In genomic region chr6:137901454-137901853, GRCh38 we compare ENCODE assay signal across 23 cellular contexts. TPM values are rescaled to one million over a fixed set of nuclear protein-coding genes. Genes with fewer than 3 reads are reported as not detected.
DNase-seq lines count a peak whose midpoint lies in the region; ATAC-seq, FAIRE-seq and TF ChIP-seq lines count a peak whose summit lies in the region.
"Had no signal": no experiment of that assay in that cellular context is flagged by ENCODE, and none has a peak within 500 bp of the region (broad histone marks: within the 10 kb centered on the region; RNA-seq: fewer than 3 reads in every experiment).

No MANE protein-coding gene starts in this region.

- no peak for TF ChIP-seq POLR2A in GM12892 (IDR thresholded peaks at IDR 0.05; ENCODE audit: low read depth, low read length)
- no peak for TF ChIP-seq POLR2A in endothelial cell of umbilical vein (IDR thresholded peaks at IDR 0.05; ENCODE audit: low read depth, low read length)

- TF ChIP-seq CTCF in endothelial cell of umbilical vein (IDR thresholded peaks at IDR 0.05; ENCODE audit: extremely low read depth in 1 of 2, insufficient read depth in 1 of 2, low read depth in 1 of 2, low read length in 2 of 2) (no peak), pancreas (IDR thresholded peaks at IDR 0.05) (no peak), brain microvascular endothelial cell (IDR thresholded peaks at IDR 0.05; ENCODE audit: low read depth, low read length, missing control alignments) (no peak)

- intact Hi-C loops in endothelial cell of umbilical vein (cut with micrococcal nuclease), result no loop called here
- intact Hi-C loops in pancreas (cut with DNase I), result no loop called here

- H3K9me3 ChIP-seq in endothelial cell of umbilical vein (replicated peaks; ENCODE audit: control insufficient read depth, insufficient read depth, low read length) (no peaks in the 10 kb centered on the region), pancreas (no peaks in the 10 kb centered on the region)
- H3K9me3 ChIP-seq: BLaER1, MG63 had no signal

- no peak overlapping the region for H3K4me2 ChIP-seq in endothelial cell of umbilical vein (ENCODE audit: insufficient read depth, low read length)
- H3K4me2 ChIP-seq: BLaER1, PC-9 had no signal

- no peaks in the 10 kb centered on the region for H3K9me1 ChIP-seq in endothelial cell of umbilical vein (replicated peaks; ENCODE audit: control insufficient read depth, extremely low read depth, insufficient read depth, low read length)

- WGBS in pancreas, 2 donors, result 11 to 14% methylated on average over 1 of the region's 1 CpG

- H4K20me1 ChIP-seq in endothelial cell of umbilical vein (replicated peaks; ENCODE audit: control insufficient read depth, extremely low read depth, insufficient read depth, low read length), result no peaks in the 10 kb centered on the region
- H4K20me1 ChIP-seq: BLaER1 had no signal

- in situ Hi-C loops in brain microvascular endothelial cell (cut with HindIII; ENCODE audit: low pct_ligation_motif_present, low sequenced_read_pairs), result no loop called here

- H3K79me2 ChIP-seq in endothelial cell of umbilical vein (ENCODE audit: control insufficient read depth, insufficient read depth, low read length), result no peaks in the 10 kb centered on the region

- POLR2A ChIA-PET in endothelial cell of umbilical vein (lab: Charles Lee), result no interaction called here
- POLR2A ChIA-PET in activated CD8-positive, alpha-beta T cell treated with anti-CD3 and anti-CD28 coated beads, Interleukin-2, amount 10 ng/mL, durations not matched to agents 7 days and 5 days (lab: Charles Lee), result interaction anchor here (0.5 kb wide), 1 partner anchor 32 kb away, joined by 3 read pairs; no protein-coding TSS in a partner anchor

- no TSS peak for BruUV-seq in endothelial cell of umbilical vein (replicated peaks; lab: Mats Ljungman, UMichigan)

- CTCF ChIA-PET in endothelial cell of umbilical vein (lab: Charles Lee), result interaction anchor here (1.0 to 1.7 kb wide), 9 partner anchors 9 to 103 kb away, joined by 3 to 8 read pairs (median 4); partner anchors contain the start of gene TNFAIP3
- CTCF ChIA-PET in activated CD8-positive, alpha-beta T cell treated with anti-CD3 and anti-CD28 coated beads, Interleukin-2, amount 10 ng/mL, durations not matched to agents 7 days and 5 days (lab: Charles Lee), result interaction anchor here (0.8 to 1.7 kb wide), 7 partner anchors 10 to 74 kb away, joined by 3 to 5 read pairs (median 4); no protein-coding TSS in a partner anchor

- H3K4me1 Mint-ChIP-seq in activated T-cell treated with anti-CD3 and anti-CD28 coated beads, Interleukin-2, amount 50 U/mL, for 4 hours (ENCODE audit: low read depth), result peaks cover 38% of the 10 kb centered on the region
- H3K4me1 Mint-ChIP-seq in activated CD8-positive, alpha-beta T cell treated with anti-CD3 and anti-CD28 coated beads, Interleukin-2, amount 10 ng/mL, durations not matched to agents 7 days and 5 days (ENCODE audit: low read depth), result peaks cover 25% of the 10 kb centered on the region

- H3K27me3 ChIP-seq in endothelial cell of umbilical vein (ENCODE audit: control insufficient read depth in 2 of 2, insufficient read depth in 2 of 2, low read length in 2 of 2) (no peaks in the 10 kb centered on the region), pancreas (no peaks in the 10 kb centered on the region), brain microvascular endothelial cell (replicated peaks) (no peaks in the 10 kb centered on the region)
- H3K27me3 ChIP-seq: BLaER1, MG63 had no signal

- peaks cover 18% of the 10 kb centered on the region for H3K4me1 ChIP-seq in endothelial cell of umbilical vein (ENCODE audit: control insufficient read depth, extremely low read depth, insufficient read depth, low read length)
- H3K4me1 ChIP-seq in pancreas, result peaks cover 10 to 11% (median 11%) of the 10 kb centered on the region in 3 donors

- H3K36me3 ChIP-seq in endothelial cell of umbilical vein (ENCODE audit: control insufficient read depth in 2 of 2, extremely low read depth in 1 of 2, insufficient read depth in 2 of 2, low read length in 2 of 2), result no peaks in the 10 kb centered on the region
- no peaks in the 10 kb centered on the region for H3K36me3 ChIP-seq in pancreas
- no peaks in the 10 kb centered on the region for H3K36me3 ChIP-seq in brain microvascular endothelial cell (replicated peaks)
- H3K36me3 ChIP-seq: BLaER1, MG63 had no signal

- H3K4me3 ChIP-seq in endothelial cell of umbilical vein (replicated peaks in 1 of 3; ENCODE audit: insufficient read depth in 1 of 3, low read depth in 1 of 3, low read length in 3 of 3) (no peak overlapping the region), pancreas (no peak overlapping the region), brain microvascular endothelial cell (ENCODE audit: low read depth, low read length) (no peak overlapping the region)
- H3K4me3 ChIP-seq: BLaER1, GM12878, MG63, PC-9 had no signal

- ATAC-seq in activated T-cell treated with anti-CD3 and anti-CD28 coated beads, Interleukin-2, amount 50 U/mL, for 4 hours, result no peak
- ATAC-seq in pancreas, result peak; percentile 36 to 65 (median 54)
- ATAC-seq in activated CD8-positive, alpha-beta T cell treated with anti-CD3 and anti-CD28 coated beads, Interleukin-2, amount 10 ng/mL, durations not matched to agents 7 days and 5 days, result no peak
- no peak for ATAC-seq in HG03460 (IDR thresholded peaks at IDR 0.05; ENCODE audit: unreplicated experiment)
- ATAC-seq: GM12878 had no signal

- H3K36me3 Mint-ChIP-seq in activated T-cell treated with anti-CD3 and anti-CD28 coated beads, Interleukin-2, amount 50 U/mL, for 4 hours (ENCODE audit: insufficient read depth), result no peaks in the 10 kb centered on the region
- H3K36me3 Mint-ChIP-seq in activated CD8-positive, alpha-beta T cell treated with anti-CD3 and anti-CD28 coated beads, Interleukin-2, amount 10 ng/mL, durations not matched to agents 7 days and 5 days (ENCODE audit: low read depth), result no peaks in the 10 kb centered on the region
- H3K36me3 Mint-ChIP-seq: CD4-positive, alpha-beta memory T cell had no signal

- no peak overlapping the region for H3K27ac Mint-ChIP-seq in activated CD8-positive, alpha-beta T cell treated with anti-CD3 and anti-CD28 coated beads, Interleukin-2, amount 10 ng/mL, durations not matched to agents 7 days and 5 days
- H3K27ac Mint-ChIP-seq: CD4-positive, alpha-beta memory T cell; IgD-negative memory B cell had no signal

- no peaks in the 10 kb centered on the region for H3K9me3 Mint-ChIP-seq in activated T-cell treated with anti-CD3 and anti-CD28 coated beads, Interleukin-2, amount 50 U/mL, for 4 hours
- H3K9me3 Mint-ChIP-seq in activated CD8-positive, alpha-beta T cell treated with anti-CD3 and anti-CD28 coated beads, Interleukin-2, amount 10 ng/mL, durations not matched to agents 7 days and 5 days (ENCODE audit: insufficient read depth), result no peaks in the 10 kb centered on the region
- H3K9me3 Mint-ChIP-seq: CD4-positive, alpha-beta memory T cell had no signal

- FAIRE-seq in GM12892 (lab: Jason Lieb, UNC) (peak; percentile 83), endothelial cell of umbilical vein (lab: Jason Lieb, UNC) (no peak), pancreas (lab: Jason Lieb, UNC) (no peak)
- FAIRE-seq: GM12878 had no signal

- dilution Hi-C loops in endothelial cell of umbilical vein (cut with MboI; ENCODE audit: extremely low pct_ligation_motif_present, low sequenced_read_pairs), result no loop called here

- H2AFZ ChIP-seq in endothelial cell of umbilical vein (ENCODE audit: low read depth, low read length), result peak overlapping the region; percentile 19
- H2AFZ ChIP-seq: PC-9 had no signal

- H3K9ac ChIP-seq in endothelial cell of umbilical vein (replicated peaks; ENCODE audit: extremely low read depth, insufficient read depth, low read length), result no peak overlapping the region
- H3K9ac ChIP-seq: BLaER1 had no signal

- H3K4me3 Mint-ChIP-seq in activated T-cell treated with anti-CD3 and anti-CD28 coated beads, Interleukin-2, amount 50 U/mL, for 4 hours, result peak overlapping the region; percentile 1
- H3K4me3 Mint-ChIP-seq in activated CD8-positive, alpha-beta T cell treated with anti-CD3 and anti-CD28 coated beads, Interleukin-2, amount 10 ng/mL, durations not matched to agents 7 days and 5 days, result no peak overlapping the region
- H3K4me3 Mint-ChIP-seq: CD4-positive, alpha-beta memory T cell; IgD-negative memory B cell had no signal

- H3K27me3 Mint-ChIP-seq in activated T-cell treated with anti-CD3 and anti-CD28 coated beads, Interleukin-2, amount 50 U/mL, for 4 hours (ENCODE audit: low read depth), result no peaks in the 10 kb centered on the region
- H3K27me3 Mint-ChIP-seq in activated CD8-positive, alpha-beta T cell treated with anti-CD3 and anti-CD28 coated beads, Interleukin-2, amount 10 ng/mL, durations not matched to agents 7 days and 5 days (ENCODE audit: low read depth), result no peaks in the 10 kb centered on the region
- H3K27me3 Mint-ChIP-seq: CD4-positive, alpha-beta memory T cell; IgD-negative memory B cell had no signal

- H3K27ac ChIP-seq in endothelial cell of umbilical vein (ENCODE audit: insufficient read depth, low read depth, low read length) (no peak overlapping the region), pancreas (peak overlapping the region in 3 of 4 donors; percentile 37 to 47 (median 43)), brain microvascular endothelial cell (no peak overlapping the region)
- H3K27ac ChIP-seq: BLaER1, PC-9, RWPE1 had no signal

- no peak for DNase-seq in activated T-cell treated with anti-CD3 and anti-CD28 coated beads, Interleukin-2, amount 50 U/mL, for 4 hours
- DNase-seq in activated T-cell treated with anti-CD3 and anti-CD28 coated beads for 4 hours (no peak), GM12892 (ENCODE audit: insufficient read length) (no peak), endothelial cell of umbilical vein (ENCODE audit: low read depth, low spot score) (no peak), pancreas (peak in 2 of 6 donors; percentile 11 to 50), brain microvascular endothelial cell (no peak)
- no peak for DNase-seq in activated CD8-positive, alpha-beta T cell treated with anti-CD3 and anti-CD28 coated beads, Interleukin-2, amount 10 ng/mL, durations not matched to agents 7 days and 5 days
- DNase-seq: CD4-positive, alpha-beta memory T cell; EL; Kasumi-1; MG63; NCI-H1048; NCI-H1436; NCI-H1930; NCI-H524; NCI-H82; PC-9; SIG-M5 had no signal

RNA-seq across cellular contexts. Expression of gene TNFAIP3, which starts 34.4 kb away (rescaled TPM):
- 100 to 1,000 TPM; 254 to 441 (median 334) TPM for total RNA-seq in activated T-cell treated with anti-CD3 and anti-CD28 coated beads, Interleukin-2, amount 50 U/mL, for 4 hours
- 172 TPM for polyA plus RNA-seq in GM12892 (2012; ENCODE audit: missing spikeins)
- 4.2 and 8.6 TPM in 2 replicates for total RNA-seq in endothelial cell of umbilical vein
- polyA plus RNA-seq in endothelial cell of umbilical vein, result 3.5 and 4.0 TPM in 2 replicates
- polyA plus RNA-seq in endothelial cell of umbilical vein (2011; cell fraction: cytosol; rRNA removed), result 3.6 and 4.3 TPM in 2 replicates
- 28.8 and 35.5 TPM in 2 replicates for polyA plus RNA-seq in endothelial cell of umbilical vein (2011; cell fraction: nucleus; rRNA removed)
- 7.5 TPM in 2 replicates for polyA plus RNA-seq in endothelial cell of umbilical vein (2012)
- polyA minus RNA-seq in endothelial cell of umbilical vein, result 5.1 TPM in 2 replicates
- polyA minus RNA-seq in endothelial cell of umbilical vein (2011; cell fraction: cytosol; rRNA and poly(A)+ RNA removed), result 2.3 TPM
- polyA minus RNA-seq in endothelial cell of umbilical vein (2011; cell fraction: nucleus; rRNA and poly(A)+ RNA removed), result 12.8 and 17.4 TPM in 2 replicates
- 10 to 100 TPM in 5 of 6 donors, 1 to 10 TPM in 1; 9.3 to 59.2 (median 13.5) TPM for total RNA-seq in pancreas
- 10 to 100 TPM; 13.9 to 14.5 TPM for polyA plus RNA-seq in pancreas
- 10 to 100 TPM; 29.6 to 34.5 TPM for total RNA-seq in activated CD8-positive, alpha-beta T cell treated with anti-CD3 and anti-CD28 coated beads, Interleukin-2, amount 10 ng/mL, durations not matched to agents 7 days and 5 days

Comparison
In these comparisons a context has a peak if more than half of its experiments do, and no peak if none do; other contexts are left out.
1. ATAC-seq: peak in pancreas (4 of 4); none in activated T-cell treated with anti-CD3 and anti-CD28 coated beads, Interleukin-2, amount 50 U/mL, for 4 hours (0 of 2), activated CD8-positive, alpha-beta T cell treated with anti-CD3 and anti-CD28 coated beads, Interleukin-2, amount 10 ng/mL, durations not matched to agents 7 days and 5 days (single experiment) and HG03460 (single experiment).
2. H3K27ac ChIP-seq: peak in pancreas (3 of 4); none in endothelial cell of umbilical vein (single experiment) and brain microvascular endothelial cell (single experiment).
3. RNA of gene TNFAIP3, which starts 34.4 kb away (total RNA-seq): 254 to 441 TPM in activated T-cell treated with anti-CD3 and anti-CD28 coated beads, Interleukin-2, amount 50 U/mL, for 4 hours; 29.6 to 34.5 TPM in activated CD8-positive, alpha-beta T cell treated with anti-CD3 and anti-CD28 coated beads, Interleukin-2, amount 10 ng/mL, durations not matched to agents 7 days and 5 days, 9.3 to 59.2 TPM in pancreas and 4.2 to 8.6 TPM in endothelial cell of umbilical vein; every median in the first group is over 4 times any median in the second.